ENCODE assay signal across 9 cellular contexts in the genomic region with DNA sequence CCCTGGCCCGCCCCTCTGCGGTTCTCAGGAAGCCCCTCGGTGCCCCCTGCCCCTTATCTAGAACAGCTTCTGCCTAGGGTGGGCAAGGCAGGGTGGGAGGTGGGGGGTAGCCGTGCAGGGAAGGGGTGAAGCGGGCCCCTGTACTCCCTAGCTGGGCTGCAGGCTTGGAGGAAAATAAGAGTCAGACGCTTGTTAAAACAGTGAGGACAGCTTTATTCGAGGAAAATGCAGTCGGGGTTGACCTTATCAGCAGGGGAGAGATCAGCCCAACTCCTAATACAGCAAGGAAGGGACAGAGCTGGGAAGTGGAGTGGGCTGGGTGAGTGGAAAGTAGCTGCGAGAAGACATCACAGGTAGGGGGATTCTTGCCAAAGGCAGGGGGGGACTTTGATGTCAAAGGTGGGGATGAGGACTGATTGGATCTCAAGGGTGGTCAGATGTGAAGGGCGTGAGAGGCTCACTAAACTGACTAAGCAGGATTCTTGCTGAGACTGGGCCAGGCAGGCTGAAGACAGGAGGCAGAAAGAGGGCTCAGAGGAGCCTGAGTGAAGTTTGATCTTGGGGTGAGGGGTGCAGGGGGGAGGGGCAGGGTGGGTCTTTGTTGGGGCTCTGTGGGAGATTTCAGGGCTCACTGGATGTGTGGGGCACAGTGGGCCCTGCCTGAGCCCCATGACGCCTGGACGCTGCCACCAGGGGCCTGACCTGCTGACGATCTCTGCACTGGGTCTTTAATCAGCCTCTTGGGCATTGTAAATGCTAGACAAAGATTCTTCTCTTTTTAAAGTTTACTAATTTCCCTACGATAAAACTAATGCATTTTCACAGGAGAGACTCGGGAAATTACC. TPM values are rescaled to one million over a fixed set of nuclear protein-coding genes. Genes with fewer than 3 reads are reported as not detected.
DNase-seq lines count a peak whose midpoint lies in the region; FAIRE-seq and TF ChIP-seq lines count a peak whose summit lies in the region.
"Had no signal": no experiment of that assay in that cellular context is flagged by ENCODE, and none has a peak within 500 bp of the region (broad histone marks: within the 10 kb centered on the region; RNA-seq: fewer than 3 reads in every experiment).

No MANE protein-coding gene starts in this region.

- no peak overlapping the region for H4K8ac ChIP-seq in trophoblast cell (ENCODE audit: low read depth, low read length)

- H3K36me3 ChIP-seq in OCI-LY3 (replicated peaks; ENCODE audit: low read depth, low read length) (no peaks in the 10 kb centered on the region), brain microvascular endothelial cell (replicated peaks) (no peaks in the 10 kb centered on the region), trophoblast cell (ENCODE audit: control insufficient read depth in 1 of 2, insufficient read depth in 2 of 2, low read length in 2 of 2) (no peaks in the 10 kb centered on the region), ascending aorta (peaks cover 0 to 4% of the 10 kb centered on the region in 2 donors)

- no peak overlapping the region for H2BK5ac ChIP-seq in trophoblast cell (ENCODE audit: low read depth, low read length, poor library complexity)

- H3K79me2 ChIP-seq in OCI-LY3 (ENCODE audit: low read length): no peaks in the 10 kb centered on the region
- peaks cover 2% of the 10 kb centered on the region for H3K79me2 ChIP-seq in trophoblast cell (ENCODE audit: control insufficient read depth, insufficient read depth, low read length, poor library complexity)

- TF ChIP-seq CTCF in OCI-LY3 (IDR thresholded peaks at IDR 0.05; ENCODE audit: low read depth, low read length) (no peak), brain microvascular endothelial cell (IDR thresholded peaks at IDR 0.05; ENCODE audit: low read depth, low read length, missing control alignments) (no peak), ascending aorta (IDR thresholded peaks at IDR 0.05) (no peak)

- H2AK5ac ChIP-seq in trophoblast cell (ENCODE audit: low read length): no peak overlapping the region

- peak overlapping the region; percentile 80; the same call in 1 of the 2 replicates for H3K4me3 ChIP-seq in OCI-LY3 (ENCODE audit: low read length)
- no peak overlapping the region for H3K4me3 ChIP-seq in brain microvascular endothelial cell (ENCODE audit: low read depth, low read length)
- no peak overlapping the region for H3K4me3 ChIP-seq in trophoblast cell (ENCODE audit: low read depth, low read length)
- no peak overlapping the region for H3K4me3 ChIP-seq in ascending aorta

- H3K14ac ChIP-seq in trophoblast cell (ENCODE audit: low read length): peak overlapping the region; percentile 14

- H3K23ac ChIP-seq in trophoblast cell (ENCODE audit: low read length): no peak overlapping the region

- H3K4me2 ChIP-seq in OCI-LY3 (ENCODE audit: low read length) (peak overlapping the region; percentile 99), trophoblast cell (ENCODE audit: low read length) (no peak overlapping the region)

- H2BK120ac ChIP-seq in trophoblast cell (ENCODE audit: insufficient read depth, low read length, poor library complexity): no peak overlapping the region

- H3K27ac ChIP-seq in OCI-LY3 (ENCODE audit: low read length) (no peak overlapping the region), brain microvascular endothelial cell (no peak overlapping the region), trophoblast cell (ENCODE audit: low read depth, low read length) (no peak overlapping the region), ascending aorta (no peak overlapping the region)

- H2BK12ac ChIP-seq in trophoblast cell (ENCODE audit: low read length): no peak overlapping the region

- peaks cover 4% of the 10 kb centered on the region; the same call in 1 of the 2 replicates for H3K27me3 ChIP-seq in OCI-LY3 (ENCODE audit: low read depth, low read length)
- H3K27me3 ChIP-seq in brain microvascular endothelial cell (replicated peaks): no peaks in the 10 kb centered on the region
- no peaks in the 10 kb centered on the region for H3K27me3 ChIP-seq in trophoblast cell (ENCODE audit: insufficient read depth, low read length)
- H3K27me3 ChIP-seq in ascending aorta: no peaks in the 10 kb centered on the region

- no peak for FAIRE-seq in urothelium cell line (lab: Jason Lieb, UNC)
- FAIRE-seq: HepG2 had no signal

- peak; percentile 88 for DNase-seq in CMK (ENCODE audit: low read depth)
- peak; percentile 21 for DNase-seq in brain microvascular endothelial cell
- no peak for DNase-seq in trophoblast cell
- no peak for DNase-seq in urothelium cell line (ENCODE audit: low spot score)
- no peak for DNase-seq in ascending aorta (ENCODE audit: low spot score in 2 of 2)
- DNase-seq in medulla oblongata (ENCODE audit: extremely low spot score): no peak
- DNase-seq in SHP77 (lab: John Stamatoyannopoulos, UW): no peak

- H3K9me3 ChIP-seq in OCI-LY3 (ENCODE audit: insufficient read depth, low read length) (no peaks in the 10 kb centered on the region), trophoblast cell (ENCODE audit: insufficient read depth, low read depth, low read length) (peaks cover 3% of the 10 kb centered on the region), ascending aorta (peaks cover 0 to 7% of the 10 kb centered on the region in 2 donors)

- H3K4ac ChIP-seq in trophoblast cell (ENCODE audit: low read depth, low read length): no peak overlapping the region

- H4K20me1 ChIP-seq in OCI-LY3 (ENCODE audit: insufficient read depth, low read length): 0 out of 2 replicates have a peak, but pooled peaks cover 3% of the 10 kb centered on the region

- no peak overlapping the region for H2AFZ ChIP-seq in OCI-LY3 (ENCODE audit: low read depth, low read length)
- no peak overlapping the region for H2AFZ ChIP-seq in trophoblast cell (ENCODE audit: insufficient read depth, low read length, poor library complexity)

- peaks cover 10% of the 10 kb centered on the region for H3K79me1 ChIP-seq in trophoblast cell (ENCODE audit: low read length)

- no peak overlapping the region for H3K18ac ChIP-seq in trophoblast cell (ENCODE audit: low read length)

- intact Hi-C loops in ascending aorta (cut with DNase I): no loop called here

- H4K12ac ChIP-seq in trophoblast cell (ENCODE audit: low read depth, low read length): no peak overlapping the region

- peaks cover 32% of the 10 kb centered on the region for H3K4me1 ChIP-seq in OCI-LY3 (ENCODE audit: low read length)
- H3K4me1 ChIP-seq in trophoblast cell (ENCODE audit: control insufficient read depth in 1 of 2, insufficient read depth in 2 of 2, low read length in 2 of 2): peaks cover 28 to 32% of the 10 kb centered on the region in 2 experiments
- H3K4me1 ChIP-seq in ascending aorta: no peaks in the 10 kb centered on the region

- in situ Hi-C loops in brain microvascular endothelial cell (cut with HindIII; ENCODE audit: low pct_ligation_motif_present, low sequenced_read_pairs): no loop called here

- no CpG with 5 or more reads among the region's 15 CpGs for WGBS in trophoblast cell (ENCODE audit: extremely low coverage, insufficient coverage, insufficient read length)

- no peak overlapping the region for H3K9ac ChIP-seq in OCI-LY3 (ENCODE audit: low read length)
- H3K9ac ChIP-seq in trophoblast cell (ENCODE audit: low read length): no peak overlapping the region

- no peak overlapping the region for H4K91ac ChIP-seq in trophoblast cell (ENCODE audit: low read depth, low read length)

RNA-seq across cellular contexts. Expression of a gene that starts 29.9 kb away (rescaled TPM):
- 124 and 139 TPM in 2 replicates for polyA plus RNA-seq in trophoblast cell (2013)
- 401 TPM for total RNA-seq in ascending aorta

Comparison
In these comparisons a context has a peak if more than half of its experiments do, and no peak if none do; other contexts are left out.
1. DNase-seq: peak in CMK (single experiment) and brain microvascular endothelial cell (single experiment); none in trophoblast cell (0 of 2), urothelium cell line (single experiment), ascending aorta (0 of 2), medulla oblongata (single experiment) and SHP77 (0 of 2).